ENCODE assay signal across 13 cellular contexts in genomic region chr1:208178091-208178529, GRCh38.
DNase-seq lines count a peak whose midpoint lies in the region; ATAC-seq and TF ChIP-seq lines count a peak whose summit lies in the region.
"Had no signal": no experiment of that assay in that cellular context is flagged by ENCODE, and none has a peak within 500 bp of the region (broad histone marks: within the 10 kb centered on the region; RNA-seq: fewer than 3 reads in every experiment).

No MANE protein-coding gene starts in this region.

- peak overlapping the region in 2 of 3 donors; percentile 18 to 29 for H3K27ac ChIP-seq in right lobe of liver

- H3K4me1 ChIP-seq in right lobe of liver = peaks cover 0 to 58% (median 16%) of the 10 kb centered on the region in 4 donors

- H3K36me3 ChIP-seq in right lobe of liver = no peaks in the 10 kb centered on the region

- TF ChIP-seq CTCF in right lobe of liver (IDR thresholded peaks at IDR 0.05) = no peak

- peaks cover 2% of the 10 kb centered on the region for H3K27me3 Mint-ChIP-seq in activated naive CD4-positive, alpha-beta T cell treated with anti-CD3 and anti-CD28 coated beads for 36 hours (ENCODE audit: low read depth)

- no peak overlapping the region for H3K4me3 Mint-ChIP-seq in activated naive CD4-positive, alpha-beta T cell treated with anti-CD3 and anti-CD28 coated beads for 36 hours
- H3K4me3 Mint-ChIP-seq: activated T-helper 1 cell treated with anti-CD3 and anti-CD28 coated beads, Interleukin-12 subunit alpha, Interleukin-12 subunit beta, Interleukin-2, Interleukin-4 antibody, amounts not matched to agents 30 ng/mL and 10 ng/mL and 1 ng/mL, durations not matched to agents 14 hours and 24 hours and 36 hours; B cell; neural crest cell had no signal

- H3K9me3 Mint-ChIP-seq in activated naive CD4-positive, alpha-beta T cell treated with anti-CD3 and anti-CD28 coated beads for 36 hours = no peaks in the 10 kb centered on the region
- H3K9me3 Mint-ChIP-seq: activated T-helper 1 cell treated with anti-CD3 and anti-CD28 coated beads, Interleukin-12 subunit alpha, Interleukin-12 subunit beta, Interleukin-2, Interleukin-4 antibody, amounts not matched to agents 30 ng/mL and 10 ng/mL and 1 ng/mL, durations not matched to agents 14 hours and 24 hours and 36 hours; neural crest cell had no signal

- CTCF ChIA-PET in activated naive CD4-positive, alpha-beta T cell treated with anti-CD3 and anti-CD28 coated beads for 36 hours (lab: Charles Lee) = interaction anchor here (0.7 kb wide), 1 partner anchor 13 kb away, joined by 3 read pairs; no protein-coding TSS in a partner anchor

- H3K27ac Mint-ChIP-seq in activated naive CD4-positive, alpha-beta T cell treated with anti-CD3 and anti-CD28 coated beads for 36 hours = no peak overlapping the region
- H3K27ac Mint-ChIP-seq: activated T-helper 1 cell treated with anti-CD3 and anti-CD28 coated beads, Interleukin-12 subunit alpha, Interleukin-12 subunit beta, Interleukin-2, Interleukin-4 antibody, amounts not matched to agents 30 ng/mL and 10 ng/mL and 1 ng/mL, durations not matched to agents 14 hours and 24 hours and 36 hours; B cell had no signal

- intact Hi-C loops in right lobe of liver (cut with DNase I) = no loop called here
- intact Hi-C loops in activated naive CD4-positive, alpha-beta T cell treated with anti-CD3 and anti-CD28 coated beads for 36 hours (cut with micrococcal nuclease) = no loop called here

- DNase-seq in Ammon's horn (ENCODE audit: low spot score) (peak; percentile 34), LoVo (ENCODE audit: low spot score) (peak; percentile 37), RPMI8226 (peak; percentile 82), right lobe of liver (peak in 1 of 3 donors; percentile 32), 8988T (no peak), UCSD-AML1 (lab: John Stamatoyannopoulos, UW; ENCODE audit: unreplicated experiment) (no peak)
- DNase-seq in activated naive CD4-positive, alpha-beta T cell treated with anti-CD3 and anti-CD28 coated beads for 36 hours = no peak
- DNase-seq: NCI-H2227 treated with DMSO at 0.1 percent for 48 hours, T-helper 9 cell had no signal

- no peak for TF ChIP-seq POLR2A in right lobe of liver (IDR thresholded peaks at IDR 0.05)

- 47% methylated on average over 2 of the region's 2 CpGs for WGBS in right lobe of liver (ENCODE audit: insufficient coverage, low coverage, low lambda C conversion rate, missing lambda C conversion rate)

- no peaks in the 10 kb centered on the region for H3K27me3 ChIP-seq in right lobe of liver

- peak; percentile 12 to 57 (median 40) for ATAC-seq in right lobe of liver
- ATAC-seq in HG03432 (IDR thresholded peaks at IDR 0.05; ENCODE audit: unreplicated experiment) = no peak

- H3K4me1 Mint-ChIP-seq in activated naive CD4-positive, alpha-beta T cell treated with anti-CD3 and anti-CD28 coated beads for 36 hours (ENCODE audit: low read depth) = no peaks in the 10 kb centered on the region
- H3K4me1 Mint-ChIP-seq: B cell had no signal

- no peaks in the 10 kb centered on the region for H3K36me3 Mint-ChIP-seq in activated naive CD4-positive, alpha-beta T cell treated with anti-CD3 and anti-CD28 coated beads for 36 hours (ENCODE audit: low read depth)

- H3K9me3 ChIP-seq in right lobe of liver = no peaks in the 10 kb centered on the region

- H3K4me3 ChIP-seq in right lobe of liver = no peak overlapping the region

Comparison
In these comparisons a context has a peak if more than half of its experiments do, and no peak if none do; other contexts are left out.
1. DNase-seq: peak in Ammon's horn (single experiment), LoVo (single experiment) and RPMI8226 (single experiment); none in activated naive CD4-positive, alpha-beta T cell treated with anti-CD3 and anti-CD28 coated beads for 36 hours (single experiment), 8988T (single experiment) and UCSD-AML1 (single experiment).